Comparison of ENCODE assay signal across 8 cellular contexts in the genomic region with DNA sequence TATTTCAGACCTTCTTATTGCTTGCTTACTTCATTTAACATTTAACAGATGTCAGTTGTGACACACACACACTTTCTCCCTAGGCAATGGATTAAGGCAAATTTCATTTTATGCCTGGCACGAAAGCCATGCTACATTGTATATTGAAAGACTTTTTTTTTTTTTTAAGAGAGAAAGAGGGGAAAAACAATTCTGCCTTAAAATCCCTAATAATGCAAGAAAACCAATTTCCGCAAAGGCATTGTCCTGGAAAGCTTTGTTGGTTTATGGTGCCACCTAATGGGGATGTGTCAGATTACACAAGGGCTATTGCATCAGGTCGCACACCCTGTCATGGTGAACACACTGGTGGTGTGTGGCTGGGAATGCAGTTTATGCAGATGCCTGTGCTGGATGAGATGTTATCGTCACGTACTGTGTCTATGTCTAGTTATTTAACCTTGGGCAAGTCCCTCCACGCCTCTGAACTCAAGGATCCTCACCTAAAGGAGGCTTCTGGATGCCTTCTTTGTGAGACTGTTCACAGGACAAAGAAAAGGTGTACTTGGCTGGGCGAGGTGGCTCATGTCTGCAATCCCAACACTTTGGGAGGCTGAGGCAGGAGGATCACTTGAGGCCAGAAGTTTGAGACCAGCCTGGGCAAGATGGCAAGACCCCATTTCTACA. TPM values are rescaled to one million over a fixed set of nuclear protein-coding genes. Genes with fewer than 3 reads are reported as not detected.
DNase-seq lines count a peak whose midpoint lies in the region; ATAC-seq and TF ChIP-seq lines count a peak whose summit lies in the region.

No MANE protein-coding gene starts in this region.

- POLR2A ChIA-PET in RWPE1 (lab: Yijun Ruan, JAX; ENCODE audit: low non-redundant PET), result no interaction called here

- CTCF ChIA-PET in RWPE1 (lab: Yijun Ruan, JAX), result interaction anchor here (0.6 to 2.8 kb wide), 3 partner anchors 23 to 1831 kb away, joined by 3 to 19 read pairs (median 4); no protein-coding TSS in a partner anchor

- H3K4me1 ChIP-seq in KMS-11 (ENCODE audit: low read depth, poor library complexity, severe bottlenecking) (peaks cover 6% of the 10 kb centered on the region), testis (no peaks in the 10 kb centered on the region)

- DNase-seq in DMS53 treated with DMSO at 0.1 percent for 48 hours (lab: John Stamatoyannopoulos, UW; ENCODE audit: unreplicated experiment) (peak; percentile 4), RWPE1 (ENCODE audit: low spot score) (peak; percentile 67), foreskin fibroblast (peak; percentile 79 to 93), omental fat pad (ENCODE audit: low spot score) (peak; percentile 59), testis (peak; percentile 81)
- peak; percentile 15 to 54 for DNase-seq in activated T-helper 1 cell treated with anti-CD3 and anti-CD28 coated beads, Interleukin-2, amount 50 U/mL, for 16 hours (ENCODE audit: low read depth in 1 of 2, low spot score in 1 of 2)

- no peak overlapping the region for H3K27ac ChIP-seq in KMS-11
- H3K27ac ChIP-seq in RWPE1, result no peak overlapping the region
- H3K27ac ChIP-seq in testis, result no peak overlapping the region

- no peaks in the 10 kb centered on the region for H3K27me3 ChIP-seq in KMS-11 (ENCODE audit: insufficient read depth, low read depth)
- no peaks in the 10 kb centered on the region for H3K27me3 ChIP-seq in testis

- H4K20me1 ChIP-seq in KMS-11 (ENCODE audit: insufficient read depth), result no peaks in the 10 kb centered on the region

- no peaks in the 10 kb centered on the region for H3K79me2 ChIP-seq in KMS-11 (ENCODE audit: insufficient read depth, low read depth)

- peak overlapping the region; percentile 42; the same call in 1 of the 2 replicates for H3K4me2 ChIP-seq in KMS-11

- H3K36me3 ChIP-seq in KMS-11 (ENCODE audit: insufficient read depth) (no peaks in the 10 kb centered on the region), testis (ENCODE audit: low read depth, missing control alignments) (no peaks in the 10 kb centered on the region)

- whole genome bisulfite sequencing in testis, 2 donors, result 31 to 41% methylated on average over 7 of the region's 7 CpGs

- H3K9ac ChIP-seq in KMS-11, result no peak overlapping the region

- no peak for TF ChIP-seq POLR2A in testis (IDR thresholded peaks at IDR 0.05)

- no peak overlapping the region for H3K4me3 ChIP-seq in KMS-11 (IDR thresholded peaks at IDR 0.05; ENCODE audit: insufficient read depth, low read depth, low read length)
- peak overlapping the region in 1 of 2 donors; percentile 34 for H3K4me3 ChIP-seq in foreskin fibroblast (ENCODE audit: low read depth in 1 of 2, low read length in 2 of 2)
- no peak overlapping the region for H3K4me3 ChIP-seq in testis

- H3K9me3 ChIP-seq in testis, result no peaks in the 10 kb centered on the region

- ATAC-seq in GM21619 (IDR thresholded peaks at IDR 0.05; ENCODE audit: unreplicated experiment) (peak; percentile 94), omental fat pad (ENCODE audit: low FRiP score) (peak; percentile 88)

- TF ChIP-seq CTCF in KMS-11 (conservative IDR thresholded peaks at IDR 0.05; ENCODE audit: low read depth, low read length) (peak; percentile 84), RWPE1 (conservative IDR thresholded peaks at IDR 0.05; ENCODE audit: low read depth) (peak; percentile 79), foreskin fibroblast (IDR thresholded peaks at IDR 0.05; ENCODE audit: low read depth, low read length) (peak; percentile 72), omental fat pad (IDR thresholded peaks at IDR 0.05) (peak in 1 of 3 donors; percentile 67), testis (IDR thresholded peaks at IDR 0.05) (peak; percentile 81 to 88 (median 84))

- peak overlapping the region; percentile 59; the same call in 1 of the 2 replicates for H2AFZ ChIP-seq in KMS-11 (ENCODE audit: low read depth)

- intact Hi-C loops in testis (cut with DNase I; ENCODE audit: low total_unique reads), result no loop called here

RNA-seq across cellular contexts. Expression of a gene that starts 37.3 kb away (rescaled TPM):
- total RNA-seq in omental fat pad (10 to 100 TPM; 42.4 to 94.4 (median 62.5) TPM), testis (10 to 100 TPM; 20.8 to 25.7 TPM)
- 22.2 TPM for polyA plus RNA-seq in testis (ENCODE audit: insufficient read depth, low read depth, low replicate concordance)

RNA-seq across cellular contexts. Expression of a gene that starts 54.4 kb away (rescaled TPM):
- total RNA-seq in omental fat pad (not detected), testis (10 to 100 TPM; 49.8 to 71.5 TPM)
- 124 TPM for polyA plus RNA-seq in testis (ENCODE audit: insufficient read depth, low read depth, low replicate concordance)

Comparison
In these comparisons a context has a peak if more than half of its experiments do, and no peak if none do; other contexts are left out.
1. DNase-seq: peak in every context shown above with its lines; median percentile 86 in foreskin fibroblast; 81 in testis; 67 in RWPE1; 59 in omental fat pad; 34 in activated T-helper 1 cell treated with anti-CD3 and anti-CD28 coated beads, Interleukin-2, amount 50 U/mL, for 16 hours; 4 in DMS53 treated with DMSO at 0.1 percent for 48 hours.
2. RNA of a gene that starts 54.4 kb away (total RNA-seq): 49.8 to 71.5 TPM in testis; not detected in omental fat pad; every median in the first group is over 10 times any median in the second.